ENCODE assay signal across 8 cellular contexts in the genomic region with DNA sequence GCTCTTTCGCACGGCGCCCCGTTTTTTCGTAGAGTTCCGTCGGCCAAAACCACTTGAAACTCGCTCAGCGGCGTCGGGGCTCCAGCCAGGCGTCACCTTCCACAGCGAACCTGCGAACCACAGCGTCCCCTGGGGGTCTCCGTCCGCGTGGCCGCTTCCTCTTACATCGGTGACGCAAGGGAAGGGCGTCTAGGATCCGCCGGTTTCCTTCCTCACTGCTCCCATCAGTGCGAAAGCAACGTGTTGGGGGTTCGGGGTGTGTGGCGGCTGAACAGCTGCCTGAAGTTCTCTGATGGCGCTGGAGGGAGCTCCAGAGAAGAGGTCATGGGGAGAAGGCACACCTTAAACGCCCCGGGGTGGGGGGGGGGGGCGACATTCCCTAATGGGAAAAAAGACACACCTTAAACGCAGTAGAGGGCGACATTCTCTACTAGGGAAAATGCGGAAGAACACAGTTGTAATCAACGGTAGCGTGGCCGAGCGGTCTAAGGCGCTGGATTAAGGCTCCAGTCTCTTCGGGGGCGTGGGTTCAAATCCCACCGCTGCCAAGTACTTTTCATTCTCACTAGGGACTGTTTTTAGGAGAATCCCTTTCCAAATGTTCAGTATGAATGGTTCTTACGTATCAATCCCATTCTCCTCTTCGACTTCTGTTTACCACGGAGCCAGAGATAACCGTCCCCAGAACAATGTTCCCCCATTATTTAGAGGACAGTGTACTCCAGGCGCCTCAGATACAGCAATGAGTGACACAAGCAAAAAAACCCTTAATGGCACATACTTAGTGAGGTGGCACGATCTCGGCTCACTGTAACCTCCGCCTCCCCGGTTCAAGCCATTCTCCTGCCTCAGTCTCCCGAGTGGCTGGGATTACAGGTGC. TPM values are rescaled to one million over a fixed set of nuclear protein-coding genes. Genes with fewer than 3 reads are reported as not detected.
DNase-seq lines count a peak whose midpoint lies in the region; ATAC-seq and TF ChIP-seq lines count a peak whose summit lies in the region.

No MANE protein-coding gene starts in this region.

- H3K9me3 Mint-ChIP-seq in T-cell: peaks cover 0 to 3% (median 0%) of the 10 kb centered on the region in 3 donors

- CTCF ChIA-PET in T-cell (lab: Charles Lee): interaction anchor here in 1 of 2 donors (0.6 kb wide), 2 partner anchors 10 to 865 kb away, joined by 4 to 5 read pairs; a partner anchor contains a TSS

- peak overlapping the region; percentile 68 to 76 (median 74) for H3K4me3 Mint-ChIP-seq in T-cell

- H3K36me3 Mint-ChIP-seq in T-cell: no peaks in the 10 kb centered on the region

- DNase-seq in T-cell (peak in 33 of 34 experiments; percentile 48 to 84 (median 70)), iPS DF 19.7 (ENCODE audit: low read depth, low spot score) (peak; percentile 79), HuH-7.5 (ENCODE audit: low spot score) (no peak), DMS79 (lab: John Stamatoyannopoulos, UW) (no peak)
- DNase-seq in activated naive CD8-positive, alpha-beta T cell treated with anti-CD3 and anti-CD28 coated beads, Interleukin-2, amount 50 U/mL, for 16 hours (ENCODE audit: low read depth, low spot score): peak; percentile 34
- peak; percentile 68 for DNase-seq in stimulated activated CD4-positive, alpha-beta T cell treated with anti-CD3 and anti-CD28 coated beads, Interleukin-12 subunit alpha, Interleukin-12 subunit beta, amount 100 ng/mL, for 4 hours

- ATAC-seq in T-cell (replicated peaks in 1 of 4): peak; percentile 69 to 89 (median 74)
- no peak for ATAC-seq in GM18868 (IDR thresholded peaks at IDR 0.05; ENCODE audit: unreplicated experiment)

- peak; percentile 63 for TF ChIP-seq CTCF in GM12872 (IDR thresholded peaks at IDR 0.05; ENCODE audit: insufficient read depth, low read depth, low read length)

- peaks cover 21 to 26% (median 21%) of the 10 kb centered on the region in 3 donors for H3K4me1 Mint-ChIP-seq in T-cell

- POLR2A ChIA-PET in T-cell (lab: Charles Lee): no interaction called here

- no peak overlapping the region for H3K27ac Mint-ChIP-seq in T-cell

- peaks cover 6 to 28% of the 10 kb centered on the region in 2 donors for H3K27me3 Mint-ChIP-seq in T-cell

RNA-seq across cellular contexts. Expression of a gene that starts 16.3 kb away (rescaled TPM):
- under 1 TPM; 0.22 to 0.61 (median 0.30) TPM for total RNA-seq in T-cell

RNA-seq across cellular contexts. Expression of a gene that starts 56.2 kb away (rescaled TPM):
- total RNA-seq in T-cell: not detected

Comparison
In these comparisons a context has a peak if more than half of its experiments do, and no peak if none do; other contexts are left out.
1. DNase-seq: peak in T-cell (33 of 34), activated naive CD8-positive, alpha-beta T cell treated with anti-CD3 and anti-CD28 coated beads, Interleukin-2, amount 50 U/mL, for 16 hours (single experiment), iPS DF 19.7 (single experiment) and stimulated activated CD4-positive, alpha-beta T cell treated with anti-CD3 and anti-CD28 coated beads, Interleukin-12 subunit alpha, Interleukin-12 subunit beta, amount 100 ng/mL, for 4 hours (single experiment); none in HuH-7.5 (single experiment) and DMS79 (single experiment).